Comparison of ENCODE assay signal across 15 cellular contexts in the genomic region with DNA sequence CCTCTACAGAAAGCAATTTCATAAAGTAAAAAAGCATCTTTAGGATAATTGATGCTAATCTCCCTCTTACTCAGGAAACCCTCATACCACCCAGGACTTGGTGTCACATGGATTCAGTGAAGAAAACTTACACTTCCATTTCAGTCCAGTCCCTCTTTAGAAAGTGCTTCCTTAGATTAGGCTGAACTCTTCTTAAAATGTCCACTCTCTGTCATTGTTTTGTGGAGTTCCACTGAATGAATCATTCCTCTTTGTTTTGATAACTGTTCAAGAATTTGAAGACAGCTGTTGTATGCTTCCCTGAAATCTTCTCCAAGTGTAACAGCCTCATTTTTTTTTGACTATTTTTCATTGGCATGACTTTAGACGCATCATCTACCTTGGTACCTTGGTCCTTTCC.
DNase-seq lines count a peak whose midpoint lies in the region; ATAC-seq, FAIRE-seq and TF ChIP-seq lines count a peak whose summit lies in the region.
"Had no signal": no experiment of that assay in that cellular context is flagged by ENCODE, and none has a peak within 500 bp of the region (broad histone marks: within the 10 kb centered on the region; RNA-seq: fewer than 3 reads in every experiment).

No MANE protein-coding gene starts in this region.

- no peak for DNase-seq in H54 (ENCODE audit: insufficient read length, low spot score)
- DNase-seq in astrocyte of the spinal cord (ENCODE audit: low read depth, low spot score), result peak; percentile 67
- peak; percentile 40 for DNase-seq in glomerular visceral epithelial cell (ENCODE audit: extremely low spot score)
- DNase-seq in type B pancreatic cell (ENCODE audit: extremely low spot score, unreplicated experiment), result no peak
- no peak for DNase-seq in NCI-H1105 treated with DMSO at 0.1 percent for 48 hours (lab: John Stamatoyannopoulos, UW)
- DNase-seq in glutamatergic neuron, result no peak
- DNase-seq: NCI-H1694, NCI-H774, Right ventricle myocardium superior, spleen, substantia nigra had no signal

- H3K9me3 Mint-ChIP-seq in type B pancreatic cell, result peaks cover 11% of the 10 kb centered on the region
- no peaks in the 10 kb centered on the region for H3K9me3 Mint-ChIP-seq in glutamatergic neuron (ENCODE audit: unreplicated experiment)

- ATAC-seq in GM19467 (IDR thresholded peaks at IDR 0.05; ENCODE audit: unreplicated experiment), result no peak
- ATAC-seq: activated naive CD4-positive, alpha-beta T cell treated with anti-CD3 and anti-CD28 coated beads, Interleukin-2, amount 50 U/mL, for 72 hours; K562 had no signal

- TF ChIP-seq POLR2A in H54 (IDR thresholded peaks at IDR 0.05; ENCODE audit: low read depth, low read length), result no peak

- H3K27ac Mint-ChIP-seq in type B pancreatic cell (peak overlapping the region; percentile 1), glutamatergic neuron (ENCODE audit: unreplicated experiment) (no peak overlapping the region)
- H3K27ac Mint-ChIP-seq: activated naive CD4-positive, alpha-beta T cell treated with anti-CD3 and anti-CD28 coated beads, Interleukin-2, amount 50 U/mL, for 72 hours had no signal

- no peak for TF ChIP-seq CTCF in astrocyte of the spinal cord (IDR thresholded peaks at IDR 0.05; ENCODE audit: low read depth, low read length)
- TF ChIP-seq CTCF in type B pancreatic cell (conservative IDR thresholded peaks at IDR 0.05), result no peak
- TF ChIP-seq CTCF in glutamatergic neuron (IDR thresholded peaks at IDR 0.05; ENCODE audit: partially characterized antibody, unreplicated experiment), result no peak

- H3K36me3 Mint-ChIP-seq in type B pancreatic cell, result peaks cover 4% of the 10 kb centered on the region
- no peaks in the 10 kb centered on the region for H3K36me3 Mint-ChIP-seq in glutamatergic neuron (ENCODE audit: unreplicated experiment)
- H3K36me3 Mint-ChIP-seq: activated naive CD4-positive, alpha-beta T cell treated with anti-CD3 and anti-CD28 coated beads, Interleukin-2, amount 50 U/mL, for 72 hours had no signal

- H3K4me1 Mint-ChIP-seq in type B pancreatic cell (ENCODE audit: unreplicated experiment) (peaks cover 24% of the 10 kb centered on the region), glutamatergic neuron (ENCODE audit: low read depth, unreplicated experiment) (no peaks in the 10 kb centered on the region)

- no peak overlapping the region for H3K4me3 Mint-ChIP-seq in type B pancreatic cell
- no peak overlapping the region for H3K4me3 Mint-ChIP-seq in glutamatergic neuron (ENCODE audit: unreplicated experiment)

- peak; percentile 100 for FAIRE-seq in H54 (lab: Jason Lieb, UNC)
- FAIRE-seq: K562 had no signal

- H3K27me3 Mint-ChIP-seq in type B pancreatic cell, result no peaks in the 10 kb centered on the region
- H3K27me3 Mint-ChIP-seq in glutamatergic neuron (ENCODE audit: unreplicated experiment), result no peaks in the 10 kb centered on the region

- H3K4me3 ChIP-seq in astrocyte of the spinal cord (ENCODE audit: low read depth, low read length), result no peak overlapping the region
- H3K4me3 ChIP-seq: coronary artery, K562, spleen had no signal

- in situ Hi-C loops in astrocyte of the spinal cord (cut with HindIII; ENCODE audit: low sequenced_read_pairs), result no loop called here

Comparison
In these comparisons a context has a peak if more than half of its experiments do, and no peak if none do; other contexts are left out.
1. DNase-seq: peak in astrocyte of the spinal cord (single experiment) and glomerular visceral epithelial cell (single experiment); none in H54 (single experiment), type B pancreatic cell (single experiment), NCI-H1105 treated with DMSO at 0.1 percent for 48 hours (single experiment) and glutamatergic neuron (single experiment).